In genomic region chr17:3794890-3795757, GRCh38 we compare ENCODE assay signal across 10 cellular contexts. TPM values are rescaled to one million over a fixed set of nuclear protein-coding genes. Genes with fewer than 3 reads are reported as not detected.
A peak's percentile ranks its signal among the peaks of the same experiment; 100 is the strongest.
DNase-seq lines count a peak whose midpoint lies in the region; ATAC-seq and TF ChIP-seq lines count a peak whose summit lies in the region.
"Had no signal": no experiment of that assay in that cellular context is flagged by ENCODE, and none has a peak within 500 bp of the region (broad histone marks: within the 10 kb centered on the region; RNA-seq: fewer than 3 reads in every experiment).

No MANE protein-coding gene starts in this region.

- H3K36me3 Mint-ChIP-seq in neural progenitor cell, result no peaks in the 10 kb centered on the region

- in situ Hi-C loops in Caki2 (cut with HindIII; ENCODE audit: low pct_unique_long_range_greater_than_20kb, low sequenced_read_pairs), result no loop called here

- no peaks in the 10 kb centered on the region for H3K79me2 ChIP-seq in neural progenitor cell (ENCODE audit: low read depth)

- H2AFZ ChIP-seq in neural progenitor cell (replicated peaks), result peak overlapping the region; percentile 52

- H3K4me3 Mint-ChIP-seq in neural progenitor cell, result no peak overlapping the region

- H3K4me3 ChIP-seq in SJCRH30 (peak overlapping the region; percentile 12), neural progenitor cell (no peak overlapping the region)

- no peaks in the 10 kb centered on the region for H3K9me3 Mint-ChIP-seq in neural progenitor cell

- H3K27me3 Mint-ChIP-seq in neural progenitor cell (ENCODE audit: insufficient read depth, low read depth), result peaks cover 4% of the 10 kb centered on the region

- H3K27ac Mint-ChIP-seq in neural progenitor cell, result peak overlapping the region; percentile 83

- no peaks in the 10 kb centered on the region for H3K36me3 ChIP-seq in SJCRH30
- no peaks in the 10 kb centered on the region for H3K36me3 ChIP-seq in neural progenitor cell

- H3F3A ChIP-seq in neural progenitor cell (ENCODE audit: low read depth), result peaks cover 8% of the 10 kb centered on the region

- peak; percentile 73 for DNase-seq in Caki2 (ENCODE audit: low read depth)
- peak; percentile 35 to 39 for DNase-seq in SJCRH30
- DNase-seq in amniotic epithelial cell (ENCODE audit: low read depth), result peak; percentile 49
- peak; percentile 26 for DNase-seq in neural progenitor cell (ENCODE audit: low spot score)
- DNase-seq in omental fat pad (ENCODE audit: low spot score), result no peak
- no peak for DNase-seq in NCI-H226
- DNase-seq: left ventricle myocardium superior, NCI-H2081 had no signal

- H3K4me2 ChIP-seq in neural progenitor cell, result no peak overlapping the region

- peak overlapping the region; percentile 29 for H3K27ac ChIP-seq in SJCRH30
- H3K27ac ChIP-seq in neural progenitor cell, result no peak overlapping the region

- no peaks in the 10 kb centered on the region for H3K27me3 ChIP-seq in SJCRH30
- H3K27me3 ChIP-seq in neural progenitor cell, result no peaks in the 10 kb centered on the region

- peaks cover 22% of the 10 kb centered on the region for H3K4me1 Mint-ChIP-seq in neural progenitor cell

- TF ChIP-seq CTCF in neural progenitor cell (IDR thresholded peaks at IDR 0.05) (no peak), omental fat pad (IDR thresholded peaks at IDR 0.05) (no peak)

- no peaks in the 10 kb centered on the region for H4K20me1 ChIP-seq in neural progenitor cell (ENCODE audit: low read depth)

- no peak for ATAC-seq in omental fat pad (ENCODE audit: low FRiP score)
- ATAC-seq in GM19455 (IDR thresholded peaks at IDR 0.05; ENCODE audit: unreplicated experiment), result no peak
- no peak for ATAC-seq in GM21526 (IDR thresholded peaks at IDR 0.05; ENCODE audit: low FRiP score, unreplicated experiment)
- ATAC-seq: left ventricle myocardium superior had no signal

- no peak overlapping the region for H3K9ac ChIP-seq in neural progenitor cell

- H3K9me3 ChIP-seq in SJCRH30 (replicated peaks), result no peaks in the 10 kb centered on the region
- H3K9me3 ChIP-seq in neural progenitor cell (ENCODE audit: low read depth), result no peaks in the 10 kb centered on the region

- no peaks in the 10 kb centered on the region; the same call in 1 of the 2 replicates for H3K4me1 ChIP-seq in SJCRH30
- no peaks in the 10 kb centered on the region for H3K4me1 ChIP-seq in neural progenitor cell

RNA-seq across cellular contexts. Expression of gene ITGAE, which starts 5.9 kb away (rescaled TPM):
- total RNA-seq in Caki2 (2014; rRNA removed; shearing (Covaris generic); ENCODE audit: low replicate concordance), result 38.1 and 78.5 TPM in 2 replicates
- total RNA-seq in SJCRH30 (2014; rRNA removed; shearing (Covaris generic)), result 31.0 and 31.6 TPM in 2 replicates
- total RNA-seq in neural progenitor cell (ENCODE audit: low replicate concordance) (33.7 and 47.5 TPM in 2 replicates), omental fat pad (10 to 100 TPM; 17.0 to 30.7 (median 22.2) TPM)

RNA-seq across cellular contexts. Expression of gene NCBP3, which starts 50.9 kb away (rescaled TPM):
- 4.8 and 9.3 TPM in 2 replicates for total RNA-seq in Caki2 (2014; rRNA removed; shearing (Covaris generic); ENCODE audit: low replicate concordance)
- total RNA-seq in SJCRH30 (2014; rRNA removed; shearing (Covaris generic)), result 23.3 and 25.4 TPM in 2 replicates
- total RNA-seq in neural progenitor cell (ENCODE audit: low replicate concordance) (55.7 and 72.4 TPM in 2 replicates), omental fat pad (10 to 100 TPM; 16.3 to 31.9 (median 23.9) TPM)

Comparison
In these comparisons a context has a peak if more than half of its experiments do, and no peak if none do; other contexts are left out.
1. DNase-seq: peak in Caki2 (single experiment), SJCRH30 (2 of 2), amniotic epithelial cell (single experiment) and neural progenitor cell (single experiment); none in omental fat pad (single experiment) and NCI-H226 (single experiment).